Comparison of ENCODE assay signal across 8 cellular contexts in the genomic region with DNA sequence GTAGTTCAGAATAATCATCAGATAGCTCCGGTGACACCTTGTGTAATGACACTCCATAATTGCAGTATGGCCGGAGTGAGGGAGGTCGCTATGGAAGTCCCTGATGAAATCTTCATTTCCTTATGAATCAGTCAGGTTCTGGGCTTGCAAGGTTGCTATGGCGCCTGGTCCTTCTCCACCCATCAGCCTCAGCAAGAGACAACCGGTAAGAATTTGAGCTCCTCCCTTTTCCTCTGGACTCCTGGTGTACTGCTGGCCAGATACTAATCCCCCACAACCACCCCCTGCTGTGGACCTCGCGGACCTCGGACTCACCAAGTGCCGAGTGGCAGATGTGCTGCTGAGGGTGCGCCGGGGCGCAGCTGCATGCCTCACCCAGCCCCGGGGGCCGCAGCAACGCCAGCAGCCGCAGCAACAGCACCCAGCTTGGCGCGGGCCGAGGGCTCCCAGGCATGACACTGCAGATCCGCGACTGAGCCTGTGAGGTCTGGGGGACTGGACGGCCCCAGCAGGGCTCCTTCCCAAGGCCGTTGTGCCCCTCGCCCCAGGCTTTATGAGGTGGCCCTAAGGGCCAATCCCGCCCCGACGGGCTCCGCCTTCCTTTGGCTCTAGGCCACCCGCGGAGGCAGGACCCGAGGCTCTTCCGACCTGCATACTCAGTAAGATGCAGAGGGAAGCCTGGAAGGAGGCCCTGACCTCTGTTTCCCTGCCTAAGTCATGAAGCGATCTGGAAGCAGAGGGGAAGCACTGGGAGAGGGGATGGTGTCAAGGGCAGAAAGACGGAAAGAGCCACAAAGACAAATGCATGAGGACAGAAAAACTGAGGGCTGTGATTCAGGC. TPM values are rescaled to one million over a fixed set of nuclear protein-coding genes. Genes with fewer than 3 reads are reported as not detected.
DNase-seq lines count a peak whose midpoint lies in the region; ATAC-seq and TF ChIP-seq lines count a peak whose summit lies in the region.

A gene (minus strand): TSS at position 526 of the 840 bp plus-strand sequence. CDS start 72 bp downstream, at position 454.

- H3K27ac ChIP-seq in H9 (ENCODE audit: insufficient read length, low read depth, low read length) (peak within 1 kb of the TSS; percentile 52), angular gyrus (ENCODE audit: low read depth, low read length) (peak within 1 kb of the TSS; percentile 27)

- H4K20me1 ChIP-seq in H9 (ENCODE audit: control insufficient read depth, insufficient read depth, insufficient read length): no peaks in the 10 kb centered on the region

- no CpG with 5 or more reads among the region's 34 CpGs for WGBS in H9 (ENCODE audit: extremely low coverage, insufficient read length, low lambda C conversion rate)

- TF ChIP-seq CTCF in H9 (conservative IDR thresholded peaks at IDR 0.05): no peak

- no peak for ATAC-seq in GM19395 (IDR thresholded peaks at IDR 0.05; ENCODE audit: unreplicated experiment)

- H2BK15ac ChIP-seq in H9 (ENCODE audit: low read depth, low read length): no peak within 1 kb of the TSS

- H2BK5ac ChIP-seq in H9 (ENCODE audit: insufficient read length, low read length): no peak within 1 kb of the TSS

- H3K36me3 Mint-ChIP-seq in H9 (ENCODE audit: insufficient read depth in 1 of 3, low read depth in 3 of 3): peaks cover 3 to 29% (median 4%) of the 10 kb centered on the region in 3 experiments; a peak in 4 of 7 replicates

- no peak within 1 kb of the TSS for H3K56ac ChIP-seq in H9 (ENCODE audit: insufficient read length, low read depth, low read length)

- H3K4me2 ChIP-seq in H9 (ENCODE audit: insufficient read depth, insufficient read length, low read length): peak within 1 kb of the TSS; percentile 74
- H3K4me2 ChIP-seq in skeletal muscle satellite cell (ENCODE audit: low read length): peak within 1 kb of the TSS; percentile 82

- peaks cover 36 to 56% of the 10 kb centered on the region in 2 experiments for H3K4me1 Mint-ChIP-seq in H9

- H3K27ac Mint-ChIP-seq in H9: peak within 1 kb of the TSS; percentile 57 to 95 (median 87)

- no peaks in the 10 kb centered on the region for H3K9me3 Mint-ChIP-seq in H9

- H3K4me3 ChIP-seq in iPS-15b (ENCODE audit: low read depth, low read length): peak within 1 kb of the TSS; percentile 42
- H3K4me3 ChIP-seq in skeletal muscle satellite cell (ENCODE audit: low read length): peak within 1 kb of the TSS; percentile 61

- H4K8ac ChIP-seq in H9 (replicated peaks; ENCODE audit: insufficient read length, low read depth, low read length): no peak within 1 kb of the TSS

- DNase-seq in H9 (peak; percentile 63), NCI-H748 (lab: John Stamatoyannopoulos, UW; ENCODE audit: unreplicated experiment) (no peak), NCI-H1930 (lab: John Stamatoyannopoulos, UW) (no peak), T-helper 1 cell (no peak)

- H3K18ac ChIP-seq in H9 (ENCODE audit: insufficient read length, low read depth, low read length): peak within 1 kb of the TSS; percentile 11

- no peaks in the 10 kb centered on the region for H3K79me2 ChIP-seq in H9 (ENCODE audit: insufficient read depth, low read length)

- H3K4me1 ChIP-seq in H9 (ENCODE audit: insufficient read depth, low read length) (peaks cover 5% of the 10 kb centered on the region; the same call in 1 of the 2 replicates), iPS-15b (ENCODE audit: control insufficient read depth, insufficient read depth, low read length) (peaks cover 25% of the 10 kb centered on the region), skeletal muscle satellite cell (ENCODE audit: control insufficient read depth, insufficient read depth, low read length) (peaks cover 24% of the 10 kb centered on the region)

- H3K27me3 Mint-ChIP-seq in H9 (ENCODE audit: low read depth): peaks cover 3% of the 10 kb centered on the region

- H2BK20ac ChIP-seq in H9 (ENCODE audit: low read depth, low read length, poor library complexity, severe bottlenecking): no peak within 1 kb of the TSS

- H2BK120ac ChIP-seq in H9 (ENCODE audit: low read depth, low read length, poor library complexity, severe bottlenecking): no peak within 1 kb of the TSS

- H3K23ac ChIP-seq in H9 (ENCODE audit: insufficient read length, low read depth, low read length): no peak within 1 kb of the TSS

- no peak within 1 kb of the TSS for H3K4ac ChIP-seq in H9 (ENCODE audit: low read depth, low read length)

- no peak within 1 kb of the TSS for H4K5ac ChIP-seq in H9 (ENCODE audit: insufficient read length, low read depth, low read length)

- H3K14ac ChIP-seq in H9 (ENCODE audit: insufficient read depth, low read length): peak within 1 kb of the TSS; percentile 10; the same call in 1 of the 2 replicates

- H3K9ac ChIP-seq in H9 (ENCODE audit: extremely low read depth, insufficient read length, low read length) (no peak within 1 kb of the TSS), iPS-15b (ENCODE audit: low read depth, low read length) (peak within 1 kb of the TSS; percentile 40), skeletal muscle satellite cell (ENCODE audit: low read depth, low read length) (peak within 1 kb of the TSS; percentile 50)

- peak within 1 kb of the TSS; percentile 54 to 78 for H3K4me3 Mint-ChIP-seq in H9

- no peak within 1 kb of the TSS for H3T11ph ChIP-seq in H9 (ENCODE audit: low read length)

- no peaks in the 10 kb centered on the region for H3K79me1 ChIP-seq in H9 (ENCODE audit: insufficient read depth, low read depth, low read length, poor library complexity, severe bottlenecking)

- no peak within 1 kb of the TSS for H2AK5ac ChIP-seq in H9 (ENCODE audit: insufficient read length, low read length)

- H3K27me3 ChIP-seq in H9 (ENCODE audit: insufficient read depth, low read length) (no peaks in the 10 kb centered on the region), iPS-15b (ENCODE audit: control insufficient read depth, insufficient read depth, low read length) (no peaks in the 10 kb centered on the region), skeletal muscle satellite cell (ENCODE audit: control insufficient read depth, insufficient read depth, low read length) (no peaks in the 10 kb centered on the region)

- no peaks in the 10 kb centered on the region for H3K9me3 ChIP-seq in H9 (ENCODE audit: control insufficient read depth, low read depth, low read length)
- no peaks in the 10 kb centered on the region for H3K9me3 ChIP-seq in iPS-15b (ENCODE audit: control insufficient read depth, insufficient read depth, low read length)
- no peaks in the 10 kb centered on the region for H3K9me3 ChIP-seq in skeletal muscle satellite cell (replicated peaks; ENCODE audit: low read length)

- no peak within 1 kb of the TSS for H2BK12ac ChIP-seq in H9 (ENCODE audit: insufficient read length, low read depth, low read length)

- H3K36me3 ChIP-seq in iPS-15b (ENCODE audit: control insufficient read depth, insufficient read depth, low read length) (no peaks in the 10 kb centered on the region), skeletal muscle satellite cell (ENCODE audit: insufficient read depth, low read length) (no peaks in the 10 kb centered on the region)

- H2AFZ ChIP-seq in H9 (ENCODE audit: low read length): no peak within 1 kb of the TSS

- H3K23me2 ChIP-seq in H9 (ENCODE audit: insufficient read length, low read depth, low read length, poor library complexity, severe bottlenecking): peaks cover 6% of the 10 kb centered on the region

- no peak within 1 kb of the TSS for H4K91ac ChIP-seq in H9 (ENCODE audit: insufficient read length, low read depth, low read length)

RNA-seq across cellular contexts. Expression of the gene that starts here (rescaled TPM):
- total RNA-seq in H9 (2021): 8.4 and 8.5 TPM in 2 replicates
- total RNA-seq in skeletal muscle satellite cell (2012; rRNA removed): 18.5 and 21.2 TPM in 2 replicates
